Comparison of ENCODE assay signal across 1 cellular context in the genomic region with DNA sequence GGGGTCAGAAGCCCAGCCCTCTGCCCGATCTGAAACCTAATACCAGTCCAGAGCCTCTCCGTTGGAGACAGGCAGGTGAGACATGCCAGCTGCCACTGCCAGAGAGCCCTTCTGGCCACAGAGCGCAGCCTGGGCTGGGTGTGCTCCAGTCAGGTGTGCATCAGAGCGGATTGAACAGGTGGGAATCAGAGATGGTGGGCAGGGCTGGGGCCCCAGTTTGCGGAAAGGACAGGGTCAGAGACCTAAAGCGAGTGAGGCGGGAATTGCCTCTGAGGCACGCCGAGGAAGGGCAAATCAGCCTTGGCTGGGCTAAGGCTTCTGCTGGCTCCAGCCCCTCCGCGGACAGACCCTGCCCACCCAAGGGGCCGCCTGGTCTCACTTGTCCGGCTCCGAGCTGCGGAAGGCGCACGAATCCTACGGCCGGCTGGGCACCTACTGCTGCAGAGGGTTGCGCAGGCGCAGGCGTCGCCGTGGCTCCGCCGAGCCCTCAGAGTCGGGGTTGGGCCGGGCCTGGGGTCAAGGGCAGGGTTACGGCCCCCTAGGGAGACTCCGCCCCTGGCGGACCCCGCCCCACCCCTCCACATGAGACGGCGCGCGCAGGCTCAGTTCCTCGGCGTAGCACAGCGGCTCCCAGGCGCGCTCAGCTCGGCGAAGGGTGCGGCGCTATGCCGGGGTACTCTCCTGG.
TF ChIP-seq lines count a peak whose summit lies in the region.

No MANE protein-coding gene starts in this region.

TF ChIP-seq in WTC11, 78 proteins besides CTCF, POLR2A, EP300 and RAD21 (continued from another document):
- TF ChIP-seq, protein P1, sequence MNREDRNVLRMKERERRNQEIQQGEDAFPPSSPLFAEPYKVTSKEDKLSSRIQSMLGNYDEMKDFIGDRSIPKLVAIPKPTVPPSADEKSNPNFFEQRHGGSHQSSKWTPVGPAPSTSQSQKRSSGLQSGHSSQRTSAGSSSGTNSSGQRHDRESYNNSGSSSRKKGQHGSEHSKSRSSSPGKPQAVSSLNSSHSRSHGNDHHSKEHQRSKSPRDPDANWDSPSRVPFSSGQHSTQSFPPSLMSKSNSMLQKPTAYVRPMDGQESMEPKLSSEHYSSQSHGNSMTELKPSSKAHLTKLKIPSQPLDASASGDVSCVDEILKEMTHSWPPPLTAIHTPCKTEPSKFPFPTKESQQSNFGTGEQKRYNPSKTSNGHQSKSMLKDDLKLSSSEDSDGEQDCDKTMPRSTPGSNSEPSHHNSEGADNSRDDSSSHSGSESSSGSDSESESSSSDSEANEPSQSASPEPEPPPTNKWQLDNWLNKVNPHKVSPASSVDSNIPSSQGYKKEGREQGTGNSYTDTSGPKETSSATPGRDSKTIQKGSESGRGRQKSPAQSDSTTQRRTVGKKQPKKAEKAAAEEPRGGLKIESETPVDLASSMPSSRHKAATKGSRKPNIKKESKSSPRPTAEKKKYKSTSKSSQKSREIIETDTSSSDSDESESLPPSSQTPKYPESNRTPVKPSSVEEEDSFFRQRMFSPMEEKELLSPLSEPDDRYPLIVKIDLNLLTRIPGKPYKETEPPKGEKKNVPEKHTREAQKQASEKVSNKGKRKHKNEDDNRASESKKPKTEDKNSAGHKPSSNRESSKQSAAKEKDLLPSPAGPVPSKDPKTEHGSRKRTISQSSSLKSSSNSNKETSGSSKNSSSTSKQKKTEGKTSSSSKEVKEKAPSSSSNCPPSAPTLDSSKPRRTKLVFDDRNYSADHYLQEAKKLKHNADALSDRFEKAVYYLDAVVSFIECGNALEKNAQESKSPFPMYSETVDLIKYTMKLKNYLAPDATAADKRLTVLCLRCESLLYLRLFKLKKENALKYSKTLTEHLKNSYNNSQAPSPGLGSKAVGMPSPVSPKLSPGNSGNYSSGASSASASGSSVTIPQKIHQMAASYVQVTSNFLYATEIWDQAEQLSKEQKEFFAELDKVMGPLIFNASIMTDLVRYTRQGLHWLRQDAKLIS (CRISPR knock-in tag; IDR thresholded peaks at IDR 0.05; ENCODE audit: borderline replicate concordance), result 0 out of 2 replicates have a peak, but pooled peaks have one; percentile 30
- no peak for TF ChIP-seq ZNF396 (CRISPR knock-in tag; IDR thresholded peaks at IDR 0.05; ENCODE audit: borderline replicate concordance)
TF ChIP-seq in WTC11: peak in this region for 8.
